ENCODE assay signal across 19 cellular contexts in genomic region chr20:10125757-10126156, GRCh38.
A peak's percentile ranks its signal among the peaks of the same experiment; 100 is the strongest.
DNase-seq lines count a peak whose midpoint lies in the region; ATAC-seq, FAIRE-seq and TF ChIP-seq lines count a peak whose summit lies in the region.
"Had no signal": no experiment of that assay in that cellular context is flagged by ENCODE, and none has a peak within 500 bp of the region (broad histone marks: within the 10 kb centered on the region; RNA-seq: fewer than 3 reads in every experiment).

No MANE protein-coding gene starts in this region.

- ATAC-seq in foreskin keratinocyte (peak; percentile 74), GM19351 (IDR thresholded peaks at IDR 0.05; ENCODE audit: unreplicated experiment) (no peak)
- ATAC-seq: HCT116, K562, T-cell had no signal

- no peaks in the 10 kb centered on the region for H3K9me3 ChIP-seq in astrocyte (ENCODE audit: insufficient read depth, low read depth, low read length)

- H3K4me3 Mint-ChIP-seq in astrocyte (ENCODE audit: unreplicated experiment): no peak overlapping the region
- H3K4me3 Mint-ChIP-seq in glutamatergic neuron (ENCODE audit: unreplicated experiment): no peak overlapping the region
- H3K4me3 Mint-ChIP-seq: T-cell had no signal

- no peak for FAIRE-seq in astrocyte (lab: Jason Lieb, UNC)
- FAIRE-seq: G401.6, GM12891, HTR-8/SVneo, K562 had no signal

- TF ChIP-seq CTCF in astrocyte (IDR thresholded peaks at IDR 0.05; ENCODE audit: insufficient read depth, low read depth, low read length) (no peak), foreskin keratinocyte (conservative IDR thresholded peaks at IDR 0.05) (no peak), glutamatergic neuron (IDR thresholded peaks at IDR 0.05; ENCODE audit: partially characterized antibody, unreplicated experiment) (no peak)

- H3K9me3 Mint-ChIP-seq in astrocyte (ENCODE audit: unreplicated experiment) (peaks cover 22% of the 10 kb centered on the region), glutamatergic neuron (ENCODE audit: unreplicated experiment) (peaks cover 8% of the 10 kb centered on the region)

- peaks cover 3% of the 10 kb centered on the region for H3K4me1 ChIP-seq in astrocyte (ENCODE audit: insufficient read depth, low read length)
- no peaks in the 10 kb centered on the region for H3K4me1 ChIP-seq in foreskin keratinocyte

- DNase-seq in A172 (ENCODE audit: low spot score) (peak; percentile 62), LHCN-M2 (ENCODE audit: low read depth) (peak; percentile 24), astrocyte (ENCODE audit: low read depth) (peak; percentile 74), foreskin keratinocyte (peak in 1 of 2 donors; percentile 24), glutamatergic neuron (no peak), head of caudate nucleus (no peak)
- no peak for DNase-seq in stimulated activated CD4-positive, alpha-beta T cell treated with anti-CD3 and anti-CD28 coated beads, Interleukin-12 subunit alpha, Interleukin-12 subunit beta, amount 100 ng/mL, for 4 hours
- DNase-seq: MG63, NCI-H1105, NCI-H1694 treated with DMSO at 0.1 percent for 48 hours, NCI-H774, T-cell had no signal

- H4K20me1 ChIP-seq in astrocyte (ENCODE audit: insufficient read depth, low read length): no peaks in the 10 kb centered on the region

- H3K4me1 Mint-ChIP-seq in astrocyte (ENCODE audit: low read depth, unreplicated experiment) (no peaks in the 10 kb centered on the region), glutamatergic neuron (ENCODE audit: low read depth, unreplicated experiment) (peaks cover 2% of the 10 kb centered on the region)
- H3K4me1 Mint-ChIP-seq: T-cell had no signal

- H3K4me3 ChIP-seq in astrocyte (ENCODE audit: insufficient read depth, low read depth, low read length): no peak overlapping the region
- H3K4me3 ChIP-seq: K562, MG63 had no signal

- H3K27ac Mint-ChIP-seq in astrocyte (ENCODE audit: unreplicated experiment) (no peak overlapping the region), glutamatergic neuron (ENCODE audit: unreplicated experiment) (no peak overlapping the region)
- H3K27ac Mint-ChIP-seq: T-cell had no signal

- H3K4me2 ChIP-seq in astrocyte (ENCODE audit: low read length): no peak overlapping the region

- no peaks in the 10 kb centered on the region for H3K79me2 ChIP-seq in astrocyte (ENCODE audit: insufficient read depth, low read length)

- no peak overlapping the region for H2AFZ ChIP-seq in astrocyte (ENCODE audit: low read depth, low read length)

- H3K9ac ChIP-seq in astrocyte (ENCODE audit: low read length): no peak overlapping the region

- H3K36me3 ChIP-seq in astrocyte (ENCODE audit: insufficient read depth, low read length): no peaks in the 10 kb centered on the region
- H3K36me3 ChIP-seq: MG63 had no signal

- intact Hi-C loops in head of caudate nucleus (cut with DNase I): no loop called here

- H3K27ac ChIP-seq in astrocyte (ENCODE audit: low read depth, low read length) (no peak overlapping the region), foreskin keratinocyte (no peak overlapping the region)
- H3K27ac ChIP-seq: 22Rv1 had no signal

- H3K36me3 Mint-ChIP-seq in astrocyte (ENCODE audit: low read depth, unreplicated experiment): peaks cover 3% of the 10 kb centered on the region
- H3K36me3 Mint-ChIP-seq in glutamatergic neuron (ENCODE audit: unreplicated experiment): peaks cover 7% of the 10 kb centered on the region

- peaks cover 8% of the 10 kb centered on the region for H3K27me3 Mint-ChIP-seq in astrocyte (ENCODE audit: low read depth, unreplicated experiment)
- H3K27me3 Mint-ChIP-seq in glutamatergic neuron (ENCODE audit: unreplicated experiment): peaks cover 3% of the 10 kb centered on the region

- H3K27me3 ChIP-seq in astrocyte (ENCODE audit: insufficient read depth, low read length) (no peaks in the 10 kb centered on the region), foreskin keratinocyte (peaks cover 22% of the 10 kb centered on the region)
- H3K27me3 ChIP-seq: MG63 had no signal

Comparison
In these comparisons a context has a peak if more than half of its experiments do, and no peak if none do; other contexts are left out.
1. DNase-seq: peak in A172 (single experiment), LHCN-M2 (single experiment) and astrocyte (single experiment); none in glutamatergic neuron (single experiment), head of caudate nucleus (0 of 42) and stimulated activated CD4-positive, alpha-beta T cell treated with anti-CD3 and anti-CD28 coated beads, Interleukin-12 subunit alpha, Interleukin-12 subunit beta, amount 100 ng/mL, for 4 hours (single experiment).